ENCODE assay signal across 8 cellular contexts in genomic region chr4:122716825-122717448, GRCh38. TPM values are rescaled to one million over a fixed set of nuclear protein-coding genes. Genes with fewer than 3 reads are reported as not detected.
DNase-seq lines count a peak whose midpoint lies in the region; ATAC-seq lines count a peak whose summit lies in the region.

No MANE protein-coding gene starts in this region.

- ATAC-seq in HG02571 (IDR thresholded peaks at IDR 0.05; ENCODE audit: unreplicated experiment) (peak; percentile 82), left lobe of liver (peak; percentile 95)

- DNase-seq in SIG-M5 treated with dmso at 0.1 percent for 504 hours (lab: John Stamatoyannopoulos, UW; ENCODE audit: unreplicated experiment): peak; percentile 32
- DNase-seq in SIG-M5 (lab: John Stamatoyannopoulos, UW): no peak
- DNase-seq in NCI-H1105 (lab: John Stamatoyannopoulos, UW): peak; percentile 3
- DNase-seq in activated CD4-positive, alpha-beta T cell treated with anti-CD3 and anti-CD28 coated beads for 1 hour: peak; percentile 53
- peak; percentile 55 for DNase-seq in cerebellar cortex (ENCODE audit: low spot score)
- DNase-seq in left lobe of liver (ENCODE audit: low spot score): peak; percentile 58
- DNase-seq in stimulated activated CD4-positive, alpha-beta T cell treated with anti-CD3 and anti-CD28 coated beads, TNF-alpha, amount 100 ng/mL, for 48 hours (ENCODE audit: low read depth in 3 of 3): peak; percentile 59 to 74 (median 65)

RNA-seq across cellular contexts. Expression of gene BBS12, which starts 15.6 kb away (rescaled TPM):
- total RNA-seq in left lobe of liver: 0.55 TPM
